ENCODE assay signal across 21 cellular contexts in genomic region chr17:36979585-36979941, GRCh38. TPM values are rescaled to one million over a fixed set of nuclear protein-coding genes. Genes with fewer than 3 reads are reported as not detected.
DNase-seq lines count a peak whose midpoint lies in the region; ATAC-seq, FAIRE-seq and TF ChIP-seq lines count a peak whose summit lies in the region.
"Had no signal": no experiment of that assay in that cellular context is flagged by ENCODE, and none has a peak within 500 bp of the region (broad histone marks: within the 10 kb centered on the region; RNA-seq: fewer than 3 reads in every experiment).

No MANE protein-coding gene starts in this region.

- 75% methylated on average over 4 of the region's 4 CpGs for WGBS in A549 (ENCODE audit: missing lambda C conversion rate)
- WGBS in mesenchymal stem cell = no CpG with 5 or more reads among the region's 4 CpGs

- H2BK12ac ChIP-seq in mesenchymal stem cell (ENCODE audit: low read length in 2 of 2) = no peak overlapping the region

- no peak overlapping the region for H3K23ac ChIP-seq in mesenchymal stem cell (ENCODE audit: low read length in 2 of 2)

- H3K4me2 ChIP-seq in A549 = peak overlapping the region; percentile 70; the same call in 2 of the 3 replicates
- H3K4me2 ChIP-seq in mesenchymal stem cell (ENCODE audit: low read length, poor library complexity, severe bottlenecking) = no peak overlapping the region
- H3K4me2 ChIP-seq: PC-9 had no signal

- POLR2A ChIA-PET in A549 (lab: Yijun Ruan, JAX) = no interaction called here

- CTCF ChIA-PET in A549 (lab: Yijun Ruan, JAX) = interaction anchor here (0.5 to 1.4 kb wide), 3 partner anchors 11 to 81 kb away, joined by 3 to 4 read pairs (median 3); no protein-coding TSS in a partner anchor

- H3K27me3 ChIP-seq in SJCRH30 (no peaks in the 10 kb centered on the region), mesenchymal stem cell (ENCODE audit: control insufficient read depth in 1 of 2, insufficient read depth in 1 of 2, low read length in 2 of 2) (no peaks in the 10 kb centered on the region)

- TF ChIP-seq EP300 in A549 (IDR thresholded peaks at IDR 0.05) = no peak

- H3K18ac ChIP-seq in mesenchymal stem cell (ENCODE audit: low read depth in 1 of 2, low read length in 2 of 2) = no peak overlapping the region

- H3K9ac ChIP-seq in mesenchymal stem cell (ENCODE audit: low read length) = no peak overlapping the region

- H2AFZ ChIP-seq in mesenchymal stem cell (ENCODE audit: low read depth, low read length) = no peak overlapping the region
- H2AFZ ChIP-seq: PC-9 had no signal

- H3K36me3 ChIP-seq in SJCRH30 (no peaks in the 10 kb centered on the region), mesenchymal stem cell (ENCODE audit: control insufficient read depth in 1 of 2, insufficient read depth in 2 of 2, low read depth in 1 of 2, low read length in 2 of 2) (peaks cover 3 to 6% of the 10 kb centered on the region in 2 experiments)

- no peak overlapping the region for H2BK15ac ChIP-seq in mesenchymal stem cell (ENCODE audit: low read depth, poor library complexity, severe bottlenecking)

- H3K4me3 ChIP-seq in A549 = no peak overlapping the region
- H3K4me3 ChIP-seq in SJCRH30 = no peak overlapping the region
- H3K4me3 ChIP-seq in cardiac fibroblast (replicated peaks in 1 of 2; ENCODE audit: low read depth in 2 of 2, low read length in 2 of 2) = no peak overlapping the region
- no peak overlapping the region for H3K4me3 ChIP-seq in mesenchymal stem cell (ENCODE audit: insufficient read depth in 1 of 2, low read depth in 1 of 2, low read length in 2 of 2)
- H3K4me3 ChIP-seq: K562, PC-9 had no signal

- no peaks in the 10 kb centered on the region for H3K27me3 Mint-ChIP-seq in activated T-cell treated with anti-CD3 and anti-CD28 coated beads, Interleukin-2, amount 50 U/mL, for 4 hours (ENCODE audit: low read depth)

- H4K91ac ChIP-seq in mesenchymal stem cell (ENCODE audit: low read length) = no peak overlapping the region

- H3K4me3 Mint-ChIP-seq in activated T-cell treated with anti-CD3 and anti-CD28 coated beads, Interleukin-2, amount 50 U/mL, for 4 hours = no peak overlapping the region
- H3K4me3 Mint-ChIP-seq: CD4-positive, CD25-positive, alpha-beta regulatory T cell; HFFc6 had no signal

- no peak overlapping the region for H2AK5ac ChIP-seq in mesenchymal stem cell (ENCODE audit: low read length, severe bottlenecking)

- no peaks in the 10 kb centered on the region for H3K9me3 Mint-ChIP-seq in activated T-cell treated with anti-CD3 and anti-CD28 coated beads, Interleukin-2, amount 50 U/mL, for 4 hours
- H3K9me3 Mint-ChIP-seq: CD4-positive, CD25-positive, alpha-beta regulatory T cell; HFFc6 had no signal

- no peak for FAIRE-seq in A549 (lab: Jason Lieb, UNC)
- FAIRE-seq: K562 had no signal

- H3K14ac ChIP-seq in mesenchymal stem cell (ENCODE audit: low read length in 2 of 2) = no peak overlapping the region

- H3K4me1 ChIP-seq in A549 (peaks cover 25% of the 10 kb centered on the region), SJCRH30 (peaks cover 23% of the 10 kb centered on the region), mesenchymal stem cell (ENCODE audit: control insufficient read depth, insufficient read depth, low read depth, low read length) (no peaks in the 10 kb centered on the region)

- H3K79me1 ChIP-seq in mesenchymal stem cell (replicated peaks; ENCODE audit: low read length, poor library complexity, severe bottlenecking) = peaks cover 16% of the 10 kb centered on the region

- TF ChIP-seq CTCF in A549 (IDR thresholded peaks at IDR 0.05) (no peak), cardiac fibroblast (IDR thresholded peaks at IDR 0.05; ENCODE audit: low read depth, low read length) (no peak)

- ATAC-seq in A549 = no peak
- ATAC-seq in activated T-cell treated with anti-CD3 and anti-CD28 coated beads, Interleukin-2, amount 50 U/mL, for 4 hours = no peak
- ATAC-seq: K562, Right ventricle myocardium inferior had no signal

- peaks cover 35% of the 10 kb centered on the region for H3K4me1 Mint-ChIP-seq in activated T-cell treated with anti-CD3 and anti-CD28 coated beads, Interleukin-2, amount 50 U/mL, for 4 hours (ENCODE audit: low read depth)

- H2BK120ac ChIP-seq in mesenchymal stem cell (ENCODE audit: low read depth, low read length) = no peak overlapping the region

- peaks cover 34% of the 10 kb centered on the region for H3K36me3 Mint-ChIP-seq in activated T-cell treated with anti-CD3 and anti-CD28 coated beads, Interleukin-2, amount 50 U/mL, for 4 hours (ENCODE audit: insufficient read depth)

- H3K4ac ChIP-seq in mesenchymal stem cell (ENCODE audit: low read depth in 1 of 2, low read length in 2 of 2) = no peak overlapping the region

- H2BK5ac ChIP-seq in mesenchymal stem cell (ENCODE audit: low read depth, low read length, poor library complexity, severe bottlenecking) = no peak overlapping the region

- H3K27ac ChIP-seq in A549 (no peak overlapping the region), SJCRH30 (peak overlapping the region; percentile 1; the same call in 1 of the 2 replicates), mesenchymal stem cell (ENCODE audit: low read length, poor library complexity, severe bottlenecking) (no peak overlapping the region)
- H3K27ac ChIP-seq: HL-60, PC-9 had no signal

- DNase-seq in A549 (ENCODE audit: low read depth in 1 of 2, low spot score in 1 of 2) = no peak
- peak in 1 of 2 experiments; percentile 26 for DNase-seq in SJCRH30
- peak; percentile 6 to 8 for DNase-seq in cardiac fibroblast (ENCODE audit: low read depth in 2 of 2)
- peak; percentile 12 for DNase-seq in mesenchymal stem cell
- DNase-seq in SHP77 treated with DMSO at 0.1 percent for 48 hours (lab: John Stamatoyannopoulos, UW) = no peak
- no peak for DNase-seq in activated T-cell treated with anti-CD3 and anti-CD28 coated beads, Interleukin-2, amount 50 U/mL, for 1 hour
- no peak for DNase-seq in NCI-H2171 (lab: John Stamatoyannopoulos, UW)
- no peak for DNase-seq in activated T-cell treated with anti-CD3 and anti-CD28 coated beads, Interleukin-2, amount 50 U/mL, for 4 hours
- DNase-seq: AML-193; Calu3; CD4-positive, CD25-positive, alpha-beta regulatory T cell; DND-41; GOT3; HFFc6; NCI-H1092; NCI-H1694; NCI-H2107; PC-9 had no signal

- H4K8ac ChIP-seq in mesenchymal stem cell (ENCODE audit: low read length) = no peak overlapping the region

- no peak for TF ChIP-seq RAD21 in A549 (conservative IDR thresholded peaks at IDR 0.05 in 1 of 2, IDR thresholded peaks at IDR 0.05 in 1 of 2)

- H3K9me3 ChIP-seq in A549 (no peaks in the 10 kb centered on the region), SJCRH30 (replicated peaks) (no peaks in the 10 kb centered on the region), mesenchymal stem cell (ENCODE audit: control insufficient read depth, low read length) (no peaks in the 10 kb centered on the region)

- TF ChIP-seq POLR2A in A549 (IDR thresholded peaks at IDR 0.05; ENCODE audit: low read length) = no peak

TF ChIP-seq in A549, 52 proteins besides CTCF, POLR2A, EP300 and RAD21:
- no peak for TF ChIP-seq CEBPB (IDR thresholded peaks at IDR 0.05)
- TF ChIP-seq NR3C1 (IDR thresholded peaks at IDR 0.05) = no peak
- TF ChIP-seq SREBF2 (IDR thresholded peaks at IDR 0.05) = no peak

RNA-seq across cellular contexts. Expression of gene AATF, which starts 30.8 kb away (rescaled TPM):
- polyA plus RNA-seq in A549 (2011; rRNA removed) = 51.9 and 63.8 TPM in 2 replicates
- 39.1 and 39.6 TPM in 2 replicates for polyA plus RNA-seq in A549 (2012; cell fraction: cytosol; rRNA removed)
- 36.4 and 63.6 TPM in 2 replicates for polyA plus RNA-seq in A549 (2012; cell fraction: nucleus; rRNA removed)
- polyA plus RNA-seq in A549 (2017; fragmentation: RNase III; extraction: RNeasy Plus Mini Kit Qiagen cat#74134 plus additional on column Dnase treatment) = 120 to 124 TPM (median 120 TPM) in 3 replicates
- polyA minus RNA-seq in A549 (2011; rRNA and poly(A)+ RNA removed) = 44.7 and 51.9 TPM in 2 replicates
- total RNA-seq in SJCRH30 (2014; rRNA removed; shearing (Covaris generic)) = 65.0 and 65.3 TPM in 2 replicates
- 57.8 TPM for polyA plus RNA-seq in mesenchymal stem cell (2013, experiment 1 of 2)
- 57.0 TPM for polyA plus RNA-seq in mesenchymal stem cell (2013, experiment 2 of 2)
- total RNA-seq in activated T-cell treated with anti-CD3 and anti-CD28 coated beads, Interleukin-2, amount 50 U/mL, for 4 hours = 100 to 1,000 TPM; 159 to 191 (median 177) TPM

RNA-seq across cellular contexts. Expression of gene LHX1, which starts 42.3 kb away (rescaled TPM):
- polyA plus RNA-seq in A549 (2011; rRNA removed) = 0.53 and 0.61 TPM in 2 replicates
- polyA plus RNA-seq in A549 (2012; cell fraction: cytosol; rRNA removed) = 0.95 and 0.96 TPM in 2 replicates
- polyA plus RNA-seq in A549 (2012; cell fraction: nucleus; rRNA removed) = 1.4 and 2.1 TPM in 2 replicates
- 1.5 to 2.2 TPM (median 2.2 TPM) in 3 replicates for polyA plus RNA-seq in A549 (2017; fragmentation: RNase III; extraction: RNeasy Plus Mini Kit Qiagen cat#74134 plus additional on column Dnase treatment)
- 0.17 and 0.24 TPM in 2 replicates for polyA minus RNA-seq in A549 (2011; rRNA and poly(A)+ RNA removed)
- total RNA-seq in SJCRH30 (2014; rRNA removed; shearing (Covaris generic)) = 0.43 and 0.59 TPM in 2 replicates
- polyA plus RNA-seq in mesenchymal stem cell (2013, experiment 1 of 2) = not detected
- polyA plus RNA-seq in mesenchymal stem cell (2013, experiment 2 of 2) = not detected
- not detected for total RNA-seq in activated T-cell treated with anti-CD3 and anti-CD28 coated beads, Interleukin-2, amount 50 U/mL, for 4 hours
- total RNA-seq: CD4-positive, CD25-positive, alpha-beta regulatory T cell; Right ventricle myocardium inferior had no signal

Comparison
In these comparisons a context has a peak if more than half of its experiments do, and no peak if none do; other contexts are left out.
1. DNase-seq: peak in cardiac fibroblast (2 of 2) and mesenchymal stem cell (single experiment); none in A549 (0 of 2), SHP77 treated with DMSO at 0.1 percent for 48 hours (single experiment), activated T-cell treated with anti-CD3 and anti-CD28 coated beads, Interleukin-2, amount 50 U/mL, for 1 hour (single experiment), NCI-H2171 (single experiment) and activated T-cell treated with anti-CD3 and anti-CD28 coated beads, Interleukin-2, amount 50 U/mL, for 4 hours (single experiment).